Comparison of ENCODE assay signal across 8 cellular contexts in genomic region chr1:28507247-28507645, GRCh38. TPM values are rescaled to one million over a fixed set of nuclear protein-coding genes. Genes with fewer than 3 reads are reported as not detected.
DNase-seq lines count a peak whose midpoint lies in the region; ATAC-seq, FAIRE-seq and TF ChIP-seq lines count a peak whose summit lies in the region.

No MANE protein-coding gene starts in this region.

- H4K20me1 ChIP-seq in keratinocyte (ENCODE audit: control insufficient read depth, extremely low read depth, insufficient read depth, low read length), result peaks cover 24% of the 10 kb centered on the region

- no peak overlapping the region for H2AFZ ChIP-seq in keratinocyte (ENCODE audit: control insufficient read depth, low read length)

- peak overlapping the region; percentile 98 for H3K4me2 ChIP-seq in keratinocyte (ENCODE audit: control insufficient read depth, extremely low read depth, insufficient read depth, low read depth, low read length)

- no peaks in the 10 kb centered on the region for H3K9me3 Mint-ChIP-seq in activated T-helper 1 cell treated with anti-CD3 and anti-CD28 coated beads, Interleukin-12 subunit alpha, Interleukin-12 subunit beta, Interleukin-2, Interleukin-4 antibody, amounts not matched to agents 30 ng/mL and 10 ng/mL and 1 ng/mL, durations not matched to agents 14 hours and 24 hours and 36 hours
- H3K9me3 Mint-ChIP-seq in stimulated activated effector memory CD8-positive, alpha-beta T cell treated with anti-CD3 and anti-CD28 coated beads, Interleukin-12 subunit alpha, Interleukin-12 subunit beta, amount 100 ng/mL, for 72 hours, result no peaks in the 10 kb centered on the region

- no peak for FAIRE-seq in keratinocyte (lab: Jason Lieb, UNC)

- H3K4me3 ChIP-seq in cardiac muscle cell (peak overlapping the region; percentile 79), keratinocyte (ENCODE audit: control insufficient read depth in 2 of 3, extremely low read depth in 1 of 3, insufficient read depth in 2 of 3, low read depth in 1 of 3, low read length in 3 of 3) (peak overlapping the region; percentile 69 to 87 (median 73))

- H3K27ac ChIP-seq in cardiac muscle cell, result peak overlapping the region; percentile 97
- peak overlapping the region; percentile 86 for H3K27ac ChIP-seq in keratinocyte (ENCODE audit: control insufficient read depth, insufficient read depth, low read length)

- peak overlapping the region; percentile 98 for H3K9ac ChIP-seq in keratinocyte (ENCODE audit: control insufficient read depth, extremely low read depth, insufficient read depth, low read length)

- H3K9me1 ChIP-seq in keratinocyte (ENCODE audit: control insufficient read depth, extremely low read depth, insufficient read depth, low read length), result no peaks in the 10 kb centered on the region

- H3K27ac Mint-ChIP-seq in activated T-helper 1 cell treated with anti-CD3 and anti-CD28 coated beads, Interleukin-12 subunit alpha, Interleukin-12 subunit beta, Interleukin-2, Interleukin-4 antibody, amounts not matched to agents 30 ng/mL and 10 ng/mL and 1 ng/mL, durations not matched to agents 14 hours and 24 hours and 36 hours, result peak overlapping the region; percentile 97
- H3K27ac Mint-ChIP-seq in stimulated activated effector memory CD8-positive, alpha-beta T cell treated with anti-CD3 and anti-CD28 coated beads, Interleukin-12 subunit alpha, Interleukin-12 subunit beta, amount 100 ng/mL, for 72 hours, result peak overlapping the region; percentile 99

- TF ChIP-seq CTCF in cardiac muscle cell (IDR thresholded peaks at IDR 0.05; ENCODE audit: low read depth, low read length), result no peak
- no peak for TF ChIP-seq CTCF in keratinocyte (optimal IDR thresholded peaks at IDR 0.05 in 1 of 3, IDR thresholded peaks at IDR 0.05 in 1 of 3, conservative IDR thresholded peaks at IDR 0.05 in 1 of 3; ENCODE audit: extremely low read depth in 1 of 3, insufficient read depth in 2 of 3, low read length in 3 of 3)

- DNase-seq in cardiac muscle cell (ENCODE audit: low read depth in 1 of 2, low spot score in 1 of 2), result peak; percentile 46 to 53
- DNase-seq in left ventricle myocardium superior, result no peak
- DNase-seq in activated T-helper 1 cell treated with anti-CD3 and anti-CD28 coated beads, Interleukin-12 subunit alpha, Interleukin-12 subunit beta, Interleukin-2, Interleukin-4 antibody, amounts not matched to agents 30 ng/mL and 10 ng/mL and 1 ng/mL, durations not matched to agents 14 hours and 24 hours and 36 hours (ENCODE audit: low spot score), result no peak
- DNase-seq in keratinocyte (ENCODE audit: low read depth, low spot score), result no peak
- peak in 1 of 2 donors; percentile 64 for DNase-seq in stimulated activated effector memory CD8-positive, alpha-beta T cell treated with anti-CD3 and anti-CD28 coated beads, Interleukin-12 subunit alpha, Interleukin-12 subunit beta, amount 100 ng/mL, for 72 hours (ENCODE audit: low spot score in 2 of 2)
- no peak for DNase-seq in GDM1 (lab: John Stamatoyannopoulos, UW)
- DNase-seq in SKM-1 (lab: John Stamatoyannopoulos, UW; ENCODE audit: unreplicated experiment), result no peak

- H3K9me3 ChIP-seq in cardiac muscle cell (ENCODE audit: low read depth) (no peaks in the 10 kb centered on the region), keratinocyte (ENCODE audit: control insufficient read depth, low read depth, low read length) (no peaks in the 10 kb centered on the region)

- dilution Hi-C loops in keratinocyte (cut with MboI; ENCODE audit: extremely low pct_ligation_motif_present, low sequenced_read_pairs), result no loop called here

- peaks cover 7% of the 10 kb centered on the region for H3K27me3 Mint-ChIP-seq in activated T-helper 1 cell treated with anti-CD3 and anti-CD28 coated beads, Interleukin-12 subunit alpha, Interleukin-12 subunit beta, Interleukin-2, Interleukin-4 antibody, amounts not matched to agents 30 ng/mL and 10 ng/mL and 1 ng/mL, durations not matched to agents 14 hours and 24 hours and 36 hours (ENCODE audit: insufficient read depth)

- peak overlapping the region; percentile 100 for H3K4me3 Mint-ChIP-seq in activated T-helper 1 cell treated with anti-CD3 and anti-CD28 coated beads, Interleukin-12 subunit alpha, Interleukin-12 subunit beta, Interleukin-2, Interleukin-4 antibody, amounts not matched to agents 30 ng/mL and 10 ng/mL and 1 ng/mL, durations not matched to agents 14 hours and 24 hours and 36 hours
- peak overlapping the region; percentile 96 for H3K4me3 Mint-ChIP-seq in stimulated activated effector memory CD8-positive, alpha-beta T cell treated with anti-CD3 and anti-CD28 coated beads, Interleukin-12 subunit alpha, Interleukin-12 subunit beta, amount 100 ng/mL, for 72 hours

- peaks cover 64% of the 10 kb centered on the region for H3K36me3 Mint-ChIP-seq in activated T-helper 1 cell treated with anti-CD3 and anti-CD28 coated beads, Interleukin-12 subunit alpha, Interleukin-12 subunit beta, Interleukin-2, Interleukin-4 antibody, amounts not matched to agents 30 ng/mL and 10 ng/mL and 1 ng/mL, durations not matched to agents 14 hours and 24 hours and 36 hours (ENCODE audit: low read depth)
- peaks cover 75% of the 10 kb centered on the region for H3K36me3 Mint-ChIP-seq in stimulated activated effector memory CD8-positive, alpha-beta T cell treated with anti-CD3 and anti-CD28 coated beads, Interleukin-12 subunit alpha, Interleukin-12 subunit beta, amount 100 ng/mL, for 72 hours

- H3K4me1 ChIP-seq in cardiac muscle cell (ENCODE audit: low read depth) (peaks cover 4% of the 10 kb centered on the region), keratinocyte (ENCODE audit: control insufficient read depth, extremely low read depth, insufficient read depth, low read length) (peaks cover 19% of the 10 kb centered on the region)

- H3K4me1 Mint-ChIP-seq in activated T-helper 1 cell treated with anti-CD3 and anti-CD28 coated beads, Interleukin-12 subunit alpha, Interleukin-12 subunit beta, Interleukin-2, Interleukin-4 antibody, amounts not matched to agents 30 ng/mL and 10 ng/mL and 1 ng/mL, durations not matched to agents 14 hours and 24 hours and 36 hours (ENCODE audit: low read depth), result peaks cover 42% of the 10 kb centered on the region
- peaks cover 43% of the 10 kb centered on the region for H3K4me1 Mint-ChIP-seq in stimulated activated effector memory CD8-positive, alpha-beta T cell treated with anti-CD3 and anti-CD28 coated beads, Interleukin-12 subunit alpha, Interleukin-12 subunit beta, amount 100 ng/mL, for 72 hours

- intact Hi-C loops in left ventricle myocardium superior (cut with micrococcal nuclease), result no loop called here
- intact Hi-C loops in activated T-helper 1 cell treated with anti-CD3 and anti-CD28 coated beads, Interleukin-12 subunit alpha, Interleukin-12 subunit beta, Interleukin-2, Interleukin-4 antibody, amounts not matched to agents 30 ng/mL and 10 ng/mL and 1 ng/mL, durations not matched to agents 14 hours and 24 hours and 36 hours (cut with micrococcal nuclease), result loop anchor here (10.0 kb wide), 1 partner anchor 678 kb away; the partner anchor contains the start of gene SRSF4

- peaks cover 27% of the 10 kb centered on the region for H3K79me2 ChIP-seq in keratinocyte (ENCODE audit: control insufficient read depth, insufficient read depth, low read length)

- H3K27me3 ChIP-seq in cardiac muscle cell (no peaks in the 10 kb centered on the region), keratinocyte (ENCODE audit: control insufficient read depth, extremely low read depth, insufficient read depth, low read length) (no peaks in the 10 kb centered on the region)

- peaks cover 13% of the 10 kb centered on the region for H3K36me3 ChIP-seq in cardiac muscle cell
- peaks cover 30 to 50% of the 10 kb centered on the region in 2 experiments for H3K36me3 ChIP-seq in keratinocyte (ENCODE audit: control insufficient read depth in 2 of 2, extremely low read depth in 1 of 2, insufficient read depth in 2 of 2, low read length in 2 of 2)

- ATAC-seq in left ventricle myocardium superior (no peak), HG02798 (IDR thresholded peaks at IDR 0.05; ENCODE audit: poor library complexity, unreplicated experiment) (no peak)
- ATAC-seq in stimulated activated effector memory CD8-positive, alpha-beta T cell treated with anti-CD3 and anti-CD28 coated beads, Interleukin-12 subunit alpha, Interleukin-12 subunit beta, amount 100 ng/mL, for 72 hours, result no peak

RNA-seq across cellular contexts. Expression of gene RCC1, which starts 1.4 kb away (rescaled TPM):
- total RNA-seq in cardiac muscle cell (22.0 and 24.7 TPM in 2 replicates), left ventricle myocardium superior (8.0 TPM)
- polyA plus RNA-seq in cardiac muscle cell (14.6 and 24.6 TPM in 2 replicates), keratinocyte (23.8 to 45.8 TPM (median 38.6 TPM) in 3 replicates)
- total RNA-seq in activated T-helper 1 cell treated with anti-CD3 and anti-CD28 coated beads, Interleukin-12 subunit alpha, Interleukin-12 subunit beta, Interleukin-2, Interleukin-4 antibody, amounts not matched to agents 30 ng/mL and 10 ng/mL and 1 ng/mL, durations not matched to agents 14 hours and 24 hours and 36 hours, result 130 and 135 TPM in 2 replicates
- 30.4 TPM for polyA plus RNA-seq in keratinocyte (2011; ENCODE audit: low read depth)
- polyA plus RNA-seq in keratinocyte (2011; cell fraction: cytosol; rRNA removed), result 23.9 and 27.2 TPM in 2 replicates
- polyA plus RNA-seq in keratinocyte (2011; cell fraction: nucleus; rRNA removed), result 28.8 and 29.7 TPM in 2 replicates
- 45.0 and 52.8 TPM in 2 replicates for polyA plus RNA-seq in keratinocyte (2012; ENCODE audit: low replicate concordance)
- 25.6 to 61.5 TPM (median 53.6 TPM) in 3 replicates for polyA minus RNA-seq in keratinocyte
- polyA minus RNA-seq in keratinocyte (2011; cell fraction: cytosol; rRNA and poly(A)+ RNA removed), result 31.5 TPM
- polyA minus RNA-seq in keratinocyte (2011; cell fraction: nucleus; rRNA and poly(A)+ RNA removed), result 16.9 and 20.2 TPM in 2 replicates

RNA-seq across cellular contexts. Expression of gene TRNAU1AP, which starts 45.6 kb away (rescaled TPM):
- total RNA-seq in cardiac muscle cell (26.0 and 26.1 TPM in 2 replicates), left ventricle myocardium superior (14.5 TPM)
- polyA plus RNA-seq in cardiac muscle cell (39.9 and 61.2 TPM in 2 replicates), keratinocyte (28.9 to 43.5 TPM (median 40.4 TPM) in 3 replicates)
- total RNA-seq in activated T-helper 1 cell treated with anti-CD3 and anti-CD28 coated beads, Interleukin-12 subunit alpha, Interleukin-12 subunit beta, Interleukin-2, Interleukin-4 antibody, amounts not matched to agents 30 ng/mL and 10 ng/mL and 1 ng/mL, durations not matched to agents 14 hours and 24 hours and 36 hours, result 40.2 and 41.0 TPM in 2 replicates
- polyA plus RNA-seq in keratinocyte (2011; ENCODE audit: low read depth), result 20.9 TPM
- 23.1 and 27.7 TPM in 2 replicates for polyA plus RNA-seq in keratinocyte (2011; cell fraction: cytosol; rRNA removed)
- 33.8 and 34.5 TPM in 2 replicates for polyA plus RNA-seq in keratinocyte (2011; cell fraction: nucleus; rRNA removed)
- polyA plus RNA-seq in keratinocyte (2012; ENCODE audit: low replicate concordance), result 25.7 and 31.9 TPM in 2 replicates
- polyA minus RNA-seq in keratinocyte, result 10.1 to 19.9 TPM (median 11.8 TPM) in 3 replicates
- polyA minus RNA-seq in keratinocyte (2011; cell fraction: cytosol; rRNA and poly(A)+ RNA removed), result 5.6 TPM
- polyA minus RNA-seq in keratinocyte (2011; cell fraction: nucleus; rRNA and poly(A)+ RNA removed), result 8.3 and 10.3 TPM in 2 replicates

Comparison
In these comparisons a context has a peak if more than half of its experiments do, and no peak if none do; other contexts are left out.
1. DNase-seq: peak in cardiac muscle cell (2 of 2); none in left ventricle myocardium superior (single experiment), activated T-helper 1 cell treated with anti-CD3 and anti-CD28 coated beads, Interleukin-12 subunit alpha, Interleukin-12 subunit beta, Interleukin-2, Interleukin-4 antibody, amounts not matched to agents 30 ng/mL and 10 ng/mL and 1 ng/mL, durations not matched to agents 14 hours and 24 hours and 36 hours (single experiment), keratinocyte (single experiment), GDM1 (single experiment) and SKM-1 (single experiment).